1 cellular context compared by ENCODE assay signal in genomic region chr10:89201345-89202032, GRCh38.
TF ChIP-seq lines count a peak whose summit lies in the region.

No MANE protein-coding gene starts in this region.

TF ChIP-seq in HepG2, 621 proteins besides CTCF, POLR2A, EP300 and RAD21:
- TF ChIP-seq ZNF274 (CRISPR knock-in tag; IDR thresholded peaks at IDR 0.05) (no peak), KLF9 (CRISPR knock-in tag; IDR thresholded peaks at IDR 0.05; ENCODE audit: low read depth) (no peak), ZNF326 (CRISPR knock-in tag; IDR thresholded peaks at IDR 0.05; ENCODE audit: borderline replicate concordance) (no peak), ZNF878 (CRISPR knock-in tag; IDR thresholded peaks at IDR 0.05) (no peak), GATAD1 (CRISPR knock-in tag; IDR thresholded peaks at IDR 0.05) (no peak), GPBP1L1 (CRISPR knock-in tag; IDR thresholded peaks at IDR 0.05) (no peak), NFE2L2 (IDR thresholded peaks at IDR 0.05; ENCODE audit: low read length) (peak; percentile 88), SMAD3 (CRISPR knock-in tag; IDR thresholded peaks at IDR 0.05) (no peak), MAFF (IDR thresholded peaks at IDR 0.05; ENCODE audit: low read depth, low read length) (0 out of 2 replicates have a peak, but pooled peaks have one; percentile 17), MYPOP (CRISPR knock-in tag; IDR thresholded peaks at IDR 0.05) (no peak), HNF4A (CRISPR knock-in tag; IDR thresholded peaks at IDR 0.05) (no peak), ZNF550 (CRISPR knock-in tag; IDR thresholded peaks at IDR 0.05; ENCODE audit: borderline replicate concordance) (no peak), MAFK (conservative IDR thresholded peaks at IDR 0.05 in 1 of 2, IDR thresholded peaks at IDR 0.05 in 1 of 2; ENCODE audit: low read length in 2 of 2) (peak in 1 of 2 experiments; percentile 60; a peak in 3 of 4 replicates), SUZ12 (IDR thresholded peaks at IDR 0.05; ENCODE audit: low read depth, low read length) (no peak)
- TF ChIP-seq, protein P1, sequence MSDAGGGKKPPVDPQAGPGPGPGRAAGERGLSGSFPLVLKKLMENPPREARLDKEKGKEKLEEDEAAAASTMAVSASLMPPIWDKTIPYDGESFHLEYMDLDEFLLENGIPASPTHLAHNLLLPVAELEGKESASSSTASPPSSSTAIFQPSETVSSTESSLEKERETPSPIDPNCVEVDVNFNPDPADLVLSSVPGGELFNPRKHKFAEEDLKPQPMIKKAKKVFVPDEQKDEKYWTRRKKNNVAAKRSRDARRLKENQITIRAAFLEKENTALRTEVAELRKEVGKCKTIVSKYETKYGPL (CRISPR knock-in tag; IDR thresholded peaks at IDR 0.05): no peak
- TF ChIP-seq, protein P2, sequence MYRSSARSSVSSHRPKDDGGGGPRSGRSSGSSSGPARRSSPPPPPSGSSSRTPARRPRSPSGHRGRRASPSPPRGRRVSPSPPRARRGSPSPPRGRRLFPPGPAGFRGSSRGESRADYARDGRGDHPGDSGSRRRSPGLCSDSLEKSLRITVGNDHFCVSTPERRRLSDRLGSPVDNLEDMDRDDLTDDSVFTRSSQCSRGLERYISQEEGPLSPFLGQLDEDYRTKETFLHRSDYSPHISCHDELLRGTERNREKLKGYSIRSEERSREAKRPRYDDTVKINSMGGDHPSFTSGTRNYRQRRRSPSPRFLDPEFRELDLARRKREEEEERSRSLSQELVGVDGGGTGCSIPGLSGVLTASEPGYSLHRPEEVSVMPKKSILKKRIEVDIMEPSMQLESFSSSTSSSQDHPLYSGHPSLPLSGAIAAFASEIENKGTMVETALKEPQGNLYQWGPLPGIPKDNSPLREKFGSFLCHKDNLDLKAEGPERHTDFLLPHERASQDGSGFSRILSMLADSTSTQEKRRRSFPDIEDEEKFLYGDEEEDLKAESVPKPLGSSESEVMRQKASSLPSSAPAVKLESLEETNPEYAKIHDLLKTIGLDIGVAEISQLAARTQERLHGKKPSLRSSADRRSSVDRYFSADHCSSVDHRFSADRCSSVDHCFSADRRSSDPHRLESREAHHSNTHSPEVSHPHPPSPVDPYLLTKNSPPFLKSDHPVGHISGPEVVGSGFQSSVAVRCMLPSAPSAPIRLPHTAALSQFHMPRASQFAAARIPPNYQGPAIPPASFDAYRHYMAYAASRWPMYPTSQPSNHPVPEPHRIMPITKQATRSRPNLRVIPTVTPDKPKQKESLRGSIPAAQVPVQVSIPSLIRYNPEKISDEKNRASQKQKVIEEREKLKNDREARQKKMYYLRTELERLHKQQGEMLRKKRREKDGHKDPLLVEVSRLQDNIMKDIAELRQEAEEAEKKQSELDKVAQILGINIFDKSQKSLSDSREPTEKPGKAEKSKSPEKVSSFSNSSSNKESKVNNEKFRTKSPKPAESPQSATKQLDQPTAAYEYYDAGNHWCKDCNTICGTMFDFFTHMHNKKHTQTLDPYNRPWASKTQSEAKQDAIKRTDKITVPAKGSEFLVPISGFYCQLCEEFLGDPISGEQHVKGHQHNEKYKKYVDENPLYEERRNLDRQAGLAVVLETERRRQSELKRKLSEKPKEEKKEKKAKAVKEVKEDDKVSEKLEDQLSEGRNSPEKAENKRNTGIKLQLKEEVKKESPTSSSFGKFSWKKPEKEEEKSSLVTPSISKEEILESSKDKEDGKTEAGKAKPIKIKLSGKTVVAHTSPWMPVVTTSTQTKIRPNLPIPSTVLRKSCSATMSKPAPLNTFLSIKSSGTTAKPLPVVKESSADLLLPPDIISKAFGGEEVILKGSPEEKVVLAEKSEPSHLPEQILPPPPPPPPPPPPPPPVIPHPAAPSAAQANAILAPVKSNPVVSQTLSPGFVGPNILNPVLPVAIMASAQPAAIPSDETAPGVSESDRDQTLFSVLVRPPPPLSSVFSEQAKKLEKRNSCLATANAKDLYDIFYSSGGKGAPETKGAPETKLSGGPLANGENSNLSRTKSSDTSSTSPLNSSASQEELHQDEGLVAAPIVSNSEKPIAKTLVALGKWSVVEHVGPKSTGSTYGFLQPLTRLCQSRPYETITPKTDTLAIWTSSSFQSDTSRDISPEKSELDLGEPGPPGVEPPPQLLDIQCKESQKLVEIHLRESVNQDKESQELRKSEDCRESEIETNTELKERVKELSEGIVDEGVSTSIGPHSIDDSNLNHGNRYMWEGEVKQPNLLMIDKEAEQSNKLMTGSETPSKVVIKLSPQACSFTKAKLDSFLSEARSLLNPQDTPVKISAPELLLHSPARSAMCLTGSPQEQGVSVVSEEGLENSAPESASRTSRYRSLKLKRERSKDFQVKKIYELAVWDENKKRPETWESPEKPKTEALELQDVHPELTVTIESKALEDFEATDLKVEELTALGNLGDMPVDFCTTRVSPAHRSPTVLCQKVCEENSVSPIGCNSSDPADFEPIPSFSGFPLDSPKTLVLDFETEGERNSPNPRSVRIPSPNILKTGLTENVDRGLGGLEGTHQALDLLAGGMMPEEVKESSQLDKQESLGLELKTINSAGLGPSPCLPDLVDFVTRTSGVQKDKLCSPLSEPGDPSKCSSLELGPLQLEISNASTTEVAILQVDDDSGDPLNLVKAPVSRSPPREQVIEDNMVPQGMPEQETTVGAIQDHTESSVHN (CRISPR knock-in tag; IDR thresholded peaks at IDR 0.05): no peak
- TF ChIP-seq, protein P3, sequence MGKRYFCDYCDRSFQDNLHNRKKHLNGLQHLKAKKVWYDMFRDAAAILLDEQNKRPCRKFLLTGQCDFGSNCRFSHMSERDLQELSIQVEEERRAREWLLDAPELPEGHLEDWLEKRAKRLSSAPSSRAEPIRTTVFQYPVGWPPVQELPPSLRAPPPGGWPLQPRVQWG (CRISPR knock-in tag; IDR thresholded peaks at IDR 0.05; ENCODE audit: borderline replicate concordance, low read depth): no peak
TF ChIP-seq in HepG2: peak in this region for 3.
